19 cellular contexts compared by ENCODE assay signal in the genomic region with DNA sequence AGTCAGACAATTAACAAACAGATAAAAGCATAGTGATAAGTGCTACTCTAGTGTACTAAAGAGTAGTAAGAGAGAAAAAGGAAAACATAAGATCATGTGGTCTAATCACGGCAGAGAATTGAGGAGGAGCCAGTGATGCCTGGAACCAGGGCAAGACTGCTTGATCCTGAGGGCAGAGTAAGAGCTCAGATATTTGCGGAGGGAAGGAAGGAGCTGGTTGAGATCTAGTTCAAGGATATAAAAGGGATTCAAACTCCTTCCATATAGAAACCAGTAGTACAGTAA. TPM values are rescaled to one million over a fixed set of nuclear protein-coding genes. Genes with fewer than 3 reads are reported as not detected.
DNase-seq lines count a peak whose midpoint lies in the region; ATAC-seq, FAIRE-seq and TF ChIP-seq lines count a peak whose summit lies in the region.
"Had no signal": no experiment of that assay in that cellular context is flagged by ENCODE, and none has a peak within 500 bp of the region (broad histone marks: within the 10 kb centered on the region; RNA-seq: fewer than 3 reads in every experiment).

No MANE protein-coding gene starts in this region.

- WGBS in K562 (ENCODE audit: insufficient coverage, low coverage, missing lambda C conversion rate) = 59% methylated on average over 2 of the region's 2 CpGs

- H3K9me3 ChIP-seq in Caco-2 = no peaks in the 10 kb centered on the region
- H3K9me3 ChIP-seq in K562 (replicated peaks; ENCODE audit: control insufficient read depth, insufficient read depth, low read depth, low read length) = no peaks in the 10 kb centered on the region

- in situ Hi-C loops in K562 (cut with MboI) = no loop called here

- intact Hi-C loops in Caco-2 (cut with micrococcal nuclease; ENCODE audit: unreplicated experiment) = no loop called here
- intact Hi-C loops in K562 (cut with micrococcal nuclease) = no loop called here
- intact Hi-C loops in left colon (cut with DNase I, micrococcal nuclease) = no loop called here

- H3K4me1 ChIP-seq in Caco-2 (peaks cover 8% of the 10 kb centered on the region), GM23338 (ENCODE audit: insufficient read depth) (peaks cover 12% of the 10 kb centered on the region; the same call in 1 of the 2 replicates), K562 (replicated peaks in 1 of 2; ENCODE audit: control insufficient read depth in 2 of 2, insufficient read depth in 2 of 2, low read length in 2 of 2) (peaks cover 0 to 10% of the 10 kb centered on the region in 2 experiments; a peak in 3 of 5 replicates)

- H3K4me2 ChIP-seq in GM23338 (no peak overlapping the region), K562 (ENCODE audit: insufficient read depth, low read length) (no peak overlapping the region)

- CTCF ChIA-PET in Caco-2 (lab: Charles Lee) = no interaction called here
- CTCF ChIA-PET in K562 (lab: Yijun Ruan, JAX; ENCODE audit: low intra/inter-chr PET ratio) = no interaction called here
- CTCF ChIA-PET in activated CD8-positive, alpha-beta memory T cell treated with anti-CD3 and anti-CD28 coated beads, Interleukin-2, amount 10 ng/mL, durations not matched to agents 7 days and 5 days (lab: Charles Lee) = no interaction called here

- H3K9me3 Mint-ChIP-seq in Caco-2 (ENCODE audit: unreplicated experiment) (no peaks in the 10 kb centered on the region), GM23338 (peaks cover 3% of the 10 kb centered on the region; the same call in 2 of the 3 replicates)
- H3K9me3 Mint-ChIP-seq in activated CD8-positive, alpha-beta memory T cell treated with anti-CD3 and anti-CD28 coated beads, Interleukin-2, amount 10 ng/mL, durations not matched to agents 7 days and 5 days (ENCODE audit: low read depth) = no peaks in the 10 kb centered on the region
- H3K9me3 Mint-ChIP-seq: CD4-positive, alpha-beta memory T cell had no signal

- H3K27me3 ChIP-seq in Caco-2 (replicated peaks; ENCODE audit: control insufficient read depth, insufficient read depth, low read length) (no peaks in the 10 kb centered on the region), GM23338 (ENCODE audit: insufficient read depth) (no peaks in the 10 kb centered on the region), K562 (ENCODE audit: control insufficient read depth in 2 of 2, insufficient read depth in 2 of 2, low read length in 2 of 2) (no peaks in the 10 kb centered on the region)

- no peak for TF ChIP-seq POLR2A in K562 (conservative IDR thresholded peaks at IDR 0.05)
- TF ChIP-seq POLR2A in GM12891 (IDR thresholded peaks at IDR 0.05; ENCODE audit: low read depth, low read length) = no peak

- H3K4me3 ChIP-seq in Caco-2 (ENCODE audit: low read depth, low read length) (no peak overlapping the region), GM23338 (no peak overlapping the region), K562 (no peak overlapping the region)
- H3K4me3 ChIP-seq: GM12878 had no signal

- TF ChIP-seq EP300 in K562 (IDR thresholded peaks at IDR 0.05; ENCODE audit: low read length) = no peak

- DNase-seq in Caco-2 (no peak), GM23338 (ENCODE audit: low spot score) (no peak), K562 (ENCODE audit: extremely low read depth in 1 of 4, low spot score in 3 of 4) (no peak), left colon (no peak), NOMO-1 treated with dmso at 0.1 percent for 144 hours (lab: John Stamatoyannopoulos, UW; ENCODE audit: unreplicated experiment) (no peak), GM12891 (ENCODE audit: insufficient read length, low spot score) (no peak)
- DNase-seq in activated CD8-positive, alpha-beta memory T cell treated with anti-CD3 and anti-CD28 coated beads, Interleukin-2, amount 10 ng/mL, durations not matched to agents 7 days and 5 days = no peak
- DNase-seq: C1 segment of cervical spinal cord; CD4-positive, alpha-beta memory T cell; DMS 273 treated with DMSO at 0.1 percent for 48 hours; DMS79; EL; GDM1; H9 had no signal

- H3K27me3 Mint-ChIP-seq in Caco-2 (ENCODE audit: insufficient read depth, unreplicated experiment) (no peaks in the 10 kb centered on the region), GM23338 (ENCODE audit: insufficient read depth, low read depth, poor library complexity) (peaks cover 2% of the 10 kb centered on the region)
- no peaks in the 10 kb centered on the region for H3K27me3 Mint-ChIP-seq in activated CD8-positive, alpha-beta memory T cell treated with anti-CD3 and anti-CD28 coated beads, Interleukin-2, amount 10 ng/mL, durations not matched to agents 7 days and 5 days
- H3K27me3 Mint-ChIP-seq: CD4-positive, alpha-beta memory T cell had no signal

- H3K9me1 ChIP-seq in K562 (ENCODE audit: control insufficient read depth, insufficient read depth, low read length) = no peaks in the 10 kb centered on the region

- H3K9ac ChIP-seq in K562 (ENCODE audit: insufficient read depth in 1 of 2, low read depth in 2 of 2, low read length in 2 of 2) = no peak overlapping the region

- TF ChIP-seq CTCF in Caco-2 (IDR thresholded peaks at IDR 0.05; ENCODE audit: insufficient read depth in 1 of 2, low read depth in 1 of 2, low read length in 1 of 2, severe bottlenecking in 1 of 2, unreplicated experiment in 1 of 2) (no peak), GM23338 (conservative IDR thresholded peaks at IDR 0.05; ENCODE audit: low read depth in 2 of 2) (no peak), K562 (IDR thresholded peaks at IDR 0.05 in 2 of 3, conservative IDR thresholded peaks at IDR 0.05 in 1 of 3; ENCODE audit: insufficient read depth in 2 of 3, low read depth in 1 of 3, low read length in 3 of 3) (no peak)

- H3K36me3 ChIP-seq in Caco-2 (ENCODE audit: control insufficient read depth, insufficient read depth, low read length) (no peaks in the 10 kb centered on the region), GM23338 (ENCODE audit: insufficient read depth) (no peaks in the 10 kb centered on the region), K562 (ENCODE audit: control insufficient read depth, insufficient read depth, low read length) (no peaks in the 10 kb centered on the region)

- H3F3A ChIP-seq in GM23338 (replicated peaks; ENCODE audit: low read depth) = no peaks in the 10 kb centered on the region

- H3K27ac Mint-ChIP-seq in Caco-2 (ENCODE audit: unreplicated experiment) = peak overlapping the region; percentile 12
- no peak overlapping the region for H3K27ac Mint-ChIP-seq in GM23338
- no peak overlapping the region for H3K27ac Mint-ChIP-seq in activated CD8-positive, alpha-beta memory T cell treated with anti-CD3 and anti-CD28 coated beads, Interleukin-2, amount 10 ng/mL, durations not matched to agents 7 days and 5 days
- H3K27ac Mint-ChIP-seq: CD4-positive, alpha-beta memory T cell had no signal

- POLR2A ChIA-PET in Caco-2 (lab: Charles Lee) (no interaction called here), K562 (lab: Yijun Ruan, JAX) (interaction anchor here (0.6 kb wide), 1 partner anchor 23 kb away, joined by 4 read pairs; no protein-coding TSS in a partner anchor)

- peaks cover 21% of the 10 kb centered on the region for H3K4me1 Mint-ChIP-seq in Caco-2 (ENCODE audit: low read depth, unreplicated experiment)
- H3K4me1 Mint-ChIP-seq in GM23338 = peaks cover 30% of the 10 kb centered on the region
- H3K4me1 Mint-ChIP-seq in activated CD8-positive, alpha-beta memory T cell treated with anti-CD3 and anti-CD28 coated beads, Interleukin-2, amount 10 ng/mL, durations not matched to agents 7 days and 5 days = peaks cover 15% of the 10 kb centered on the region

- H3K27ac ChIP-seq in GM23338 (ENCODE audit: low read depth) = no peak overlapping the region
- no peak overlapping the region for H3K27ac ChIP-seq in K562 (ENCODE audit: extremely low read depth, low read depth, low read length)

- H2AFZ ChIP-seq in GM23338 (peak overlapping the region; percentile 80; the same call in 1 of the 2 replicates), K562 (ENCODE audit: low read depth, low read length) (peak overlapping the region; percentile 20)

- no peak for TF ChIP-seq RAD21 in K562 (CRISPR knock-in tag; conservative IDR thresholded peaks at IDR 0.05 in 1 of 2, IDR thresholded peaks at IDR 0.05 in 1 of 2)

- BruUV-seq in Caco-2 (replicated peaks; lab: Mats Ljungman, UMichigan) = no TSS peak
- no TSS peak for BruUV-seq in K562 (replicated peaks; lab: Mats Ljungman, UMichigan)

- ATAC-seq in GM23338 (no peak), K562 (peak; percentile 21; the same call in 1 of the 3 replicates), left colon (peak; percentile 66), HG03442 (IDR thresholded peaks at IDR 0.05; ENCODE audit: unreplicated experiment) (no peak)
- ATAC-seq in activated CD8-positive, alpha-beta memory T cell treated with anti-CD3 and anti-CD28 coated beads, Interleukin-2, amount 10 ng/mL, durations not matched to agents 7 days and 5 days = no peak
- ATAC-seq: HCT116 had no signal

- no peak overlapping the region for H3K4me3 Mint-ChIP-seq in Caco-2 (ENCODE audit: unreplicated experiment)
- no peak overlapping the region for H3K4me3 Mint-ChIP-seq in GM23338
- no peak overlapping the region for H3K4me3 Mint-ChIP-seq in activated CD8-positive, alpha-beta memory T cell treated with anti-CD3 and anti-CD28 coated beads, Interleukin-2, amount 10 ng/mL, durations not matched to agents 7 days and 5 days
- H3K4me3 Mint-ChIP-seq: CD4-positive, alpha-beta memory T cell; H9 had no signal

- H4K20me1 ChIP-seq in GM23338 (replicated peaks; ENCODE audit: insufficient read depth) (no peaks in the 10 kb centered on the region), K562 (replicated peaks; ENCODE audit: control insufficient read depth, insufficient read depth, low read length) (no peaks in the 10 kb centered on the region)

- no peak for FAIRE-seq in K562 (lab: Jason Lieb, UNC)
- FAIRE-seq in GM12891 (lab: Jason Lieb, UNC) = no peak
- FAIRE-seq: D721Med, GM12878, GM18507 had no signal

- peaks cover 5% of the 10 kb centered on the region; the same call in 1 of the 2 replicates for H3K9me2 ChIP-seq in GM23338 (ENCODE audit: insufficient read depth)

- no peaks in the 10 kb centered on the region for H3K36me3 Mint-ChIP-seq in Caco-2 (ENCODE audit: insufficient read depth, unreplicated experiment)
- peaks cover 3% of the 10 kb centered on the region; the same call in 2 of the 3 replicates for H3K36me3 Mint-ChIP-seq in GM23338 (ENCODE audit: low read depth)
- H3K36me3 Mint-ChIP-seq in activated CD8-positive, alpha-beta memory T cell treated with anti-CD3 and anti-CD28 coated beads, Interleukin-2, amount 10 ng/mL, durations not matched to agents 7 days and 5 days = no peaks in the 10 kb centered on the region
- H3K36me3 Mint-ChIP-seq: CD4-positive, alpha-beta memory T cell had no signal

- H3K79me2 ChIP-seq in GM23338 (replicated peaks; ENCODE audit: insufficient read depth) (no peaks in the 10 kb centered on the region), K562 (ENCODE audit: control insufficient read depth, insufficient read depth, low read length) (no peaks in the 10 kb centered on the region)

RNA-seq across cellular contexts. Expression of gene TSC22D2, which starts 29.7 kb away (rescaled TPM):
- total RNA-seq in Caco-2 (2022) (30.8 and 33.6 TPM in 2 replicates), K562 (2014; rRNA removed) (5.5 and 6.3 TPM in 2 replicates), K562 (2014; rRNA removed; fragmentation: Illumina TruSeq; extraction: Trizol) (19.3 and 20.4 TPM in 2 replicates), K562 (2015; rRNA removed; fragmentation: Illumina TruSeq; extraction: Trizol) (12.9 and 16.3 TPM in 2 replicates), K562 (2021) (28.1 and 31.3 TPM in 2 replicates), left colon (10 to 100 TPM; 22.4 to 28.3 TPM)
- 18.6 and 23.3 TPM in 2 replicates for total RNA-seq in GM23338 (2014; rRNA removed; shearing (Covaris generic))
- polyA plus RNA-seq in GM23338 (2016; fragmentation: Nextera tagmentation; extraction: Ambion mirVana) (33.8 and 34.2 TPM in 2 replicates), K562 (2011; rRNA removed) (17.8 and 18.4 TPM in 2 replicates), K562 (2014; fragmentation: Illumina TruSeq; extraction: Trizol) (24.6 and 29.3 TPM in 2 replicates), K562 (2014; fragmentation: Nextera tagmentation; extraction: Ambion mirVana) (10 to 100 TPM; 21.7 to 44.0 TPM), K562 (2014; rRNA removed) (11.4 and 14.1 TPM in 2 replicates)
- 46.2 and 128 TPM in 2 replicates for total RNA-seq in K562 (2011; cell fraction: chromatin; rRNA removed; ENCODE audit: low replicate concordance)
- total RNA-seq in K562 (2011; cell fraction: nucleolus; rRNA removed) = 25.0 and 35.4 TPM in 2 replicates
- total RNA-seq in K562 (2011; cell fraction: nucleoplasm; rRNA removed) = 54.4 and 79.5 TPM in 2 replicates
- polyA plus RNA-seq in K562 (2011; cell fraction: cytosol; rRNA removed) = 5.1 and 7.1 TPM in 2 replicates
- 25.0 and 33.7 TPM in 2 replicates for polyA plus RNA-seq in K562 (2011; cell fraction: nucleus; rRNA removed)
- polyA plus RNA-seq in K562 (2012) = 13.5 and 19.8 TPM in 2 replicates
- polyA minus RNA-seq in K562 (2011; rRNA and poly(A)+ RNA removed) = 44.1 and 49.7 TPM in 2 replicates
- polyA minus RNA-seq in K562 (2011; cell fraction: cytosol; rRNA and poly(A)+ RNA removed) = 18.9 and 26.2 TPM in 2 replicates
- 51.2 and 64.6 TPM in 2 replicates for polyA minus RNA-seq in K562 (2011; cell fraction: nucleus; rRNA and poly(A)+ RNA removed)
- 1 to 10 TPM; 8.5 to 10.0 TPM for total RNA-seq in activated CD8-positive, alpha-beta memory T cell treated with anti-CD3 and anti-CD28 coated beads, Interleukin-2, amount 10 ng/mL, durations not matched to agents 7 days and 5 days
- polyA plus RNA-seq in GM12891 (2012; ENCODE audit: low read depth, missing spikeins) = 5.0 TPM

Comparison
In these comparisons a context has a peak if more than half of its experiments do, and no peak if none do; other contexts are left out.
1. ATAC-seq: peak in K562 (single experiment) and left colon (single experiment); none in GM23338 (single experiment), HG03442 (single experiment) and activated CD8-positive, alpha-beta memory T cell treated with anti-CD3 and anti-CD28 coated beads, Interleukin-2, amount 10 ng/mL, durations not matched to agents 7 days and 5 days (single experiment).